8 cellular contexts compared by ENCODE assay signal in the genomic region with DNA sequence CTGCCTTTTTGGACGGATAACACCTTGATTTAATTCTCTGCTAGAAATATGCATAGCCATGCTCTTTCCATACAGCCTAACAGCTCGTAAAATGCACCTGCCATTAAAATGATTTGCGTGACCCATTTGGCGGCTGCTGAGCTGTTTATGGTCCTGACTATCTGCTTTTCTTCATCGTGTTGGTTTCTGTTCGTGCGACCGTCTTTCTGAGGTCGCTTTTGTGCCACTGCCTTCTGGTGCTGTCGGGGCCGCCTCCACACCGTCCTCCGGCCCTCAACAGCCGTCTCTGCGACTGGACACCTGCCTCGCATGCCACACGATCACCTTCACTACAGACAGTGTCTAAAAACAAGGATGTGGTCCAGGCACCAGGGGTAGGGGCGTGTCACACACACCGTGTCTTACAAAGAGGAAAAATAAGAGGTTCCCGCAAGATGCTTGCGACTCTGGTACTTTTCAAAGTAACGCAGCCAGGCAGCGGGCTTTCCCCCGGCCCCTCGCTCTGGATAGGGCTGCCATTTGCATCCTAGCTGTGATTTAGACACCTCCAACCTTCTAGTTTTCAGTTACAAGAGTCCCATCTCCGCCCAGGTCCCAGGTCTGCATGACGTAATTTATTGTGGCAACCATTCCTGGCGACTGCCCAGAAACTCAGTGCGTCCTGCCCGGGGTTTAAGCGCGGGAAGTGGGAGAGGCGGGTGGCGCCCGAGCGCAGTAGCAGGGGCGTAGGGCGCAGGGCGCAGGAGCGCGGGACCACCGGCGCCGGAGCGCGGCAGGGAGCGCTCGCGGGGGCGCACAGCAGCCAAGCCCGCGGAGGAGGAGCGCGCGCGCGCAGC. TPM values are rescaled to one million over a fixed set of nuclear protein-coding genes. Genes with fewer than 3 reads are reported as not detected.
DNase-seq lines count a peak whose midpoint lies in the region; ATAC-seq and TF ChIP-seq lines count a peak whose summit lies in the region.

Gene STMND1 (plus strand): TSS at position 629 of the 836 bp plus-strand sequence. CDS start 208 bp downstream, outside the sequence.

- POLR2A ChIA-PET in AG04449 (lab: Yijun Ruan, JAX), result no interaction called here

- H3K4me3 Mint-ChIP-seq in nephron, result peak within 1 kb of the TSS; percentile 81 to 88 (median 84)

- H3K4me3 ChIP-seq in AG04449 (ENCODE audit: low read depth, low read length) (peak within 1 kb of the TSS; percentile 48), esophagus muscularis mucosa (peak within 1 kb of the TSS; percentile 47 to 56 (median 50))

- ATAC-seq in GM18868 (IDR thresholded peaks at IDR 0.05; ENCODE audit: unreplicated experiment) (peak; percentile 63), GM18870 (IDR thresholded peaks at IDR 0.05; ENCODE audit: unreplicated experiment) (no peak), HG02759 (IDR thresholded peaks at IDR 0.05; ENCODE audit: unreplicated experiment) (no peak)

- H3K27me3 Mint-ChIP-seq in nephron (ENCODE audit: low read depth), result peaks cover 69% of the 10 kb centered on the region

- WGBS in esophagus muscularis mucosa, result 19% methylated on average over 39 of the region's 57 CpGs

- no peak within 1 kb of the TSS for H3K27ac ChIP-seq in esophagus muscularis mucosa (replicated peaks in 1 of 4)

- CTCF ChIA-PET in AG04449 (lab: Yijun Ruan, JAX), result interaction anchor here (0.9 to 7.2 kb wide), 3 partner anchors 8 to 136 kb away, joined by 3 to 66 read pairs (median 3); no protein-coding TSS in a partner anchor

- peaks cover 10 to 15% (median 14%) of the 10 kb centered on the region in 4 donors for H3K4me1 ChIP-seq in esophagus muscularis mucosa

- TF ChIP-seq EP300 in esophagus muscularis mucosa (IDR thresholded peaks at IDR 0.05), result no peak

- peaks cover 3% of the 10 kb centered on the region for H3K9me3 Mint-ChIP-seq in nephron

- no peak for TF ChIP-seq POLR2A in esophagus muscularis mucosa (IDR thresholded peaks at IDR 0.05; ENCODE audit: low read depth)

- peaks cover 14% of the 10 kb centered on the region for H3K4me1 Mint-ChIP-seq in nephron

- peaks cover 0 to 45% (median 12%) of the 10 kb centered on the region in 4 donors for H3K27me3 ChIP-seq in esophagus muscularis mucosa

- TF ChIP-seq CTCF in AG04449 (IDR thresholded peaks at IDR 0.05; ENCODE audit: insufficient read depth, low read length, missing control alignments) (no peak), esophagus muscularis mucosa (IDR thresholded peaks at IDR 0.05) (no peak), nephron (IDR thresholded peaks at IDR 0.05; ENCODE audit: unreplicated experiment in 3 of 3) (no peak)

- no peaks in the 10 kb centered on the region for H3K36me3 Mint-ChIP-seq in nephron (ENCODE audit: low read depth)

- no peak within 1 kb of the TSS for H3K27ac Mint-ChIP-seq in nephron

- H3K9me3 ChIP-seq in esophagus muscularis mucosa, result no peaks in the 10 kb centered on the region

- no peaks in the 10 kb centered on the region for H3K36me3 ChIP-seq in esophagus muscularis mucosa

- DNase-seq in AG04449 (ENCODE audit: low read depth, low spot score) (no peak), RPMI8226 (peak; percentile 24), esophagus muscularis mucosa (ENCODE audit: extremely low spot score) (no peak)
- no peak for DNase-seq in effector CD4-positive, alpha-beta T cell

- intact Hi-C loops in esophagus muscularis mucosa (cut with DNase I), result no loop called here

RNA-seq across cellular contexts. Expression of gene STMND1, which starts in this region (rescaled TPM):
- total RNA-seq in esophagus muscularis mucosa, result not detected
